In genomic region chr13:49082653-49083536, GRCh38 we compare ENCODE assay signal across 10 cellular contexts.
DNase-seq lines count a peak whose midpoint lies in the region; ATAC-seq and TF ChIP-seq lines count a peak whose summit lies in the region.
"Had no signal": no experiment of that assay in that cellular context is flagged by ENCODE, and none has a peak within 500 bp of the region (broad histone marks: within the 10 kb centered on the region; RNA-seq: fewer than 3 reads in every experiment).

No MANE protein-coding gene starts in this region.

- no peak overlapping the region for H3K4me3 Mint-ChIP-seq in activated CD4-positive, alpha-beta T cell treated with anti-CD3 and anti-CD28 coated beads, Interleukin-2, amount 10 ng/mL, durations not matched to agents 7 days and 5 days
- H3K4me3 Mint-ChIP-seq: naive thymus-derived CD8-positive, alpha-beta T cell had no signal

- H3K36me3 Mint-ChIP-seq in activated CD4-positive, alpha-beta T cell treated with anti-CD3 and anti-CD28 coated beads, Interleukin-2, amount 10 ng/mL, durations not matched to agents 7 days and 5 days (ENCODE audit: low read depth), result peaks cover 11% of the 10 kb centered on the region

- no peaks in the 10 kb centered on the region for H3K9me3 Mint-ChIP-seq in activated CD4-positive, alpha-beta T cell treated with anti-CD3 and anti-CD28 coated beads, Interleukin-2, amount 10 ng/mL, durations not matched to agents 7 days and 5 days
- H3K9me3 Mint-ChIP-seq: naive thymus-derived CD8-positive, alpha-beta T cell had no signal

- POLR2A ChIA-PET in activated CD4-positive, alpha-beta T cell treated with anti-CD3 and anti-CD28 coated beads, Interleukin-2, amount 10 ng/mL, durations not matched to agents 7 days and 5 days (lab: Charles Lee), result no interaction called here

- DNase-seq in HCEC 1CT, result peak; percentile 94
- peak; percentile 60 for DNase-seq in LHCN-M2 (ENCODE audit: low read depth)
- DNase-seq in kidney tubule cell (ENCODE audit: low spot score), result peak; percentile 41
- no peak for DNase-seq in 8988T
- no peak for DNase-seq in central memory CD4-positive, alpha-beta T cell
- no peak for DNase-seq in NCI-H2029 treated with DMSO at 0.1 percent for 48 hours (lab: John Stamatoyannopoulos, UW)
- DNase-seq in activated CD4-positive, alpha-beta T cell treated with anti-CD3 and anti-CD28 coated beads, Interleukin-2, amount 10 ng/mL, durations not matched to agents 7 days and 5 days, result no peak
- DNase-seq: activated CD8-positive, alpha-beta memory T cell treated with anti-CD3 and anti-CD28 coated beads, Interleukin-2, amount 50 U/mL, for 4 hours; naive thymus-derived CD8-positive, alpha-beta T cell had no signal

- ATAC-seq in GM18505 (IDR thresholded peaks at IDR 0.05; ENCODE audit: unreplicated experiment), result peak; percentile 77
- ATAC-seq: naive thymus-derived CD8-positive, alpha-beta T cell had no signal

- TF ChIP-seq POLR2A in GM18505 (IDR thresholded peaks at IDR 0.05; ENCODE audit: borderline replicate concordance, extremely low read depth, insufficient read depth, insufficient read length), result no peak

- no peaks in the 10 kb centered on the region for H3K4me1 Mint-ChIP-seq in activated CD4-positive, alpha-beta T cell treated with anti-CD3 and anti-CD28 coated beads, Interleukin-2, amount 10 ng/mL, durations not matched to agents 7 days and 5 days

- CTCF ChIA-PET in activated CD4-positive, alpha-beta T cell treated with anti-CD3 and anti-CD28 coated beads, Interleukin-2, amount 10 ng/mL, durations not matched to agents 7 days and 5 days (lab: Charles Lee), result no interaction called here

- no peak overlapping the region for H3K27ac Mint-ChIP-seq in activated CD4-positive, alpha-beta T cell treated with anti-CD3 and anti-CD28 coated beads, Interleukin-2, amount 10 ng/mL, durations not matched to agents 7 days and 5 days

- H3K27me3 Mint-ChIP-seq in activated CD4-positive, alpha-beta T cell treated with anti-CD3 and anti-CD28 coated beads, Interleukin-2, amount 10 ng/mL, durations not matched to agents 7 days and 5 days, result no peaks in the 10 kb centered on the region
- H3K27me3 Mint-ChIP-seq: naive thymus-derived CD8-positive, alpha-beta T cell had no signal

Comparison
In these comparisons a context has a peak if more than half of its experiments do, and no peak if none do; other contexts are left out.
1. DNase-seq: peak in HCEC 1CT (single experiment), LHCN-M2 (single experiment) and kidney tubule cell (single experiment); none in 8988T (single experiment), central memory CD4-positive, alpha-beta T cell (single experiment), NCI-H2029 treated with DMSO at 0.1 percent for 48 hours (single experiment) and activated CD4-positive, alpha-beta T cell treated with anti-CD3 and anti-CD28 coated beads, Interleukin-2, amount 10 ng/mL, durations not matched to agents 7 days and 5 days (single experiment).